ENCODE assay signal across 12 cellular contexts in the genomic region with DNA sequence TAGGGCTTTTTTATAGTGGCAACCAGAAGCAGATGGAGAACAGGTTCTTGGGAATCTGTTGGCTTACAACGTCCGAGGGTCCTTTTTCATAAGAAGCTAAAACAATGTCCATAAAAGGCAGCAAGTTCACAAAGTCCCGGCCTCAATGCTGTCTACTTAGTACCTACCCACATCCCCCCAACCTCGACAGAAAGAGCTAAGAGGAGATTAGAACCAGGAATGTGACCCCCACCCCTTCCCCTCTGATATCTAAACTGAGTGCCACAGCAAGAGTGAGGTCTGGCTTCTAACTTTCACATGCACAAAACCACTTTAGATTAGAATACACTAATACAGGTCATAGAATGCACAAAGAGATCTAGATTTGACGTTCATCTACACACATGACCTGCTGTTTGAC.
"Had no signal": no experiment of that assay in that cellular context is flagged by ENCODE, and none has a peak within 500 bp of the region (broad histone marks: within the 10 kb centered on the region; RNA-seq: fewer than 3 reads in every experiment).

No MANE protein-coding gene starts in this region.

- H3K27ac ChIP-seq: ascending aorta, gastroesophageal sphincter, lower lobe of right lung, tibial nerve had no signal

- ATAC-seq: activated CD4-positive, CD25-positive, alpha-beta regulatory T cell treated with anti-CD3 and anti-CD28 coated beads, Interleukin-2, amount 50 U/mL, for 24 hours; esophagus mucosa; gastroesophageal sphincter; lower lobe of right lung; T-cell had no signal

- H3K4me3 ChIP-seq: ascending aorta, gastroesophageal sphincter, lower lobe of right lung, tibial nerve had no signal

- DNase-seq: activated gamma-delta T cell; effector CD4-positive, alpha-beta T cell; immature natural killer cell; lower lobe of right lung; midbrain; retina; T-cell had no signal

- H3K36me3 ChIP-seq: ascending aorta, gastroesophageal sphincter, lower lobe of right lung, tibial nerve had no signal

- H3K9me3 ChIP-seq: ascending aorta, gastroesophageal sphincter, lower lobe of right lung, tibial nerve had no signal
